Comparison of ENCODE assay signal across 8 cellular contexts in genomic region chr17:80474231-80474932, GRCh38. TPM values are rescaled to one million over a fixed set of nuclear protein-coding genes. Genes with fewer than 3 reads are reported as not detected.
DNase-seq lines count a peak whose midpoint lies in the region; ATAC-seq, FAIRE-seq and TF ChIP-seq lines count a peak whose summit lies in the region.

No MANE protein-coding gene starts in this region.

- H3K79me2 ChIP-seq in endothelial cell of umbilical vein (ENCODE audit: control insufficient read depth, insufficient read depth, low read length): no peaks in the 10 kb centered on the region

- no peak overlapping the region for H2AFZ ChIP-seq in endothelial cell of umbilical vein (ENCODE audit: low read depth, low read length)

- POLR2A ChIA-PET in CD8-positive, alpha-beta T cell (lab: Charles Lee): interaction anchor here (1.7 kb wide), 1 partner anchor 20 kb away, joined by 9 read pairs; no protein-coding TSS in a partner anchor
- POLR2A ChIA-PET in endothelial cell of umbilical vein (lab: Charles Lee): interaction anchor here (1.5 kb wide), 1 partner anchor 20 kb away, joined by 4 read pairs; no protein-coding TSS in a partner anchor

- dilution Hi-C loops in endothelial cell of umbilical vein (cut with MboI; ENCODE audit: extremely low pct_ligation_motif_present, low sequenced_read_pairs): no loop called here

- intact Hi-C loops in CD8-positive, alpha-beta T cell (cut with DNase I, micrococcal nuclease): no loop called here
- intact Hi-C loops in endothelial cell of umbilical vein (cut with micrococcal nuclease): no loop called here
- intact Hi-C loops in gastrocnemius medialis (cut with DNase I; ENCODE audit: low total_unique reads): no loop called here

- no peak overlapping the region for H3K4me2 ChIP-seq in endothelial cell of umbilical vein (ENCODE audit: insufficient read depth, low read length)

- FAIRE-seq in endothelial cell of umbilical vein (lab: Jason Lieb, UNC): no peak

- H4K20me1 ChIP-seq in endothelial cell of umbilical vein (replicated peaks; ENCODE audit: control insufficient read depth, extremely low read depth, insufficient read depth, low read length): no peaks in the 10 kb centered on the region

- H3K4me3 ChIP-seq in CD8-positive, alpha-beta T cell (ENCODE audit: low read depth, low read length): peak overlapping the region; percentile 1
- H3K4me3 ChIP-seq in HFF-Myc (replicated peaks; ENCODE audit: low read depth, low read length): no peak overlapping the region
- no peak overlapping the region for H3K4me3 ChIP-seq in endothelial cell of umbilical vein (replicated peaks in 1 of 3; ENCODE audit: insufficient read depth in 1 of 3, low read depth in 1 of 3, low read length in 3 of 3)
- H3K4me3 ChIP-seq in gastrocnemius medialis: peak overlapping the region in 3 of 4 donors; percentile 11 to 49 (median 41)

- H3K4me3 Mint-ChIP-seq in CD8-positive, alpha-beta T cell: peak overlapping the region; percentile 68

- CTCF ChIA-PET in CD8-positive, alpha-beta T cell (lab: Charles Lee): interaction anchor here (1.2 kb wide), 1 partner anchor 47 kb away, joined by 3 read pairs; no protein-coding TSS in a partner anchor
- CTCF ChIA-PET in endothelial cell of umbilical vein (lab: Charles Lee): interaction anchor here (1.2 to 3.0 kb wide), 5 partner anchors 11 to 425 kb away, joined by 4 to 9 read pairs (median 6); no protein-coding TSS in a partner anchor

- in situ Hi-C loops in gastrocnemius medialis (cut with MboI; ENCODE audit: low sequenced_read_pairs in 4 of 4): no loop called here

- no peaks in the 10 kb centered on the region for H3K9me3 Mint-ChIP-seq in CD8-positive, alpha-beta T cell

- TF ChIP-seq POLR2A in endothelial cell of umbilical vein (IDR thresholded peaks at IDR 0.05; ENCODE audit: low read depth, low read length): no peak
- TF ChIP-seq POLR2A in gastrocnemius medialis (IDR thresholded peaks at IDR 0.05): no peak

- no peaks in the 10 kb centered on the region for H3K9me3 ChIP-seq in CD8-positive, alpha-beta T cell (ENCODE audit: low read length)
- no peaks in the 10 kb centered on the region for H3K9me3 ChIP-seq in endothelial cell of umbilical vein (replicated peaks; ENCODE audit: control insufficient read depth, insufficient read depth, low read length)
- no peaks in the 10 kb centered on the region for H3K9me3 ChIP-seq in gastrocnemius medialis

- H3K9ac ChIP-seq in endothelial cell of umbilical vein (replicated peaks; ENCODE audit: extremely low read depth, insufficient read depth, low read length): no peak overlapping the region

- DNase-seq in CD8-positive, alpha-beta T cell: no peak
- DNase-seq in HFF-Myc (ENCODE audit: extremely low read depth, low read depth): peak; percentile 26
- DNase-seq in endothelial cell of umbilical vein (ENCODE audit: low read depth, low spot score): peak; percentile 27
- no peak for DNase-seq in gastrocnemius medialis
- DNase-seq in ureter (ENCODE audit: low spot score): no peak
- no peak for DNase-seq in putamen (ENCODE audit: low spot score)

- peaks cover 34% of the 10 kb centered on the region for H3K27me3 ChIP-seq in CD8-positive, alpha-beta T cell (ENCODE audit: insufficient read depth, low read length)
- H3K27me3 ChIP-seq in endothelial cell of umbilical vein (ENCODE audit: control insufficient read depth in 2 of 2, insufficient read depth in 2 of 2, low read length in 2 of 2) (peaks cover 61 to 68% of the 10 kb centered on the region in 2 experiments), gastrocnemius medialis (peaks cover 49 to 63% (median 58%) of the 10 kb centered on the region in 3 donors)

- no TSS peak for BruUV-seq in endothelial cell of umbilical vein (replicated peaks; lab: Mats Ljungman, UMichigan)

- no peaks in the 10 kb centered on the region for H3K36me3 Mint-ChIP-seq in CD8-positive, alpha-beta T cell

- H3K27ac Mint-ChIP-seq in CD8-positive, alpha-beta T cell: no peak overlapping the region

- H3K27ac ChIP-seq in CD8-positive, alpha-beta T cell (ENCODE audit: low read depth, low read length): no peak overlapping the region
- H3K27ac ChIP-seq in endothelial cell of umbilical vein (ENCODE audit: insufficient read depth, low read depth, low read length): no peak overlapping the region
- no peak overlapping the region for H3K27ac ChIP-seq in gastrocnemius medialis

- ATAC-seq in CD8-positive, alpha-beta T cell: no peak
- peak; percentile 46 for ATAC-seq in SK-N-SH treated with all-trans-retinoic acid at 6 μM for 48 hours
- no peak for ATAC-seq in gastrocnemius medialis
- ATAC-seq in GM21360 (IDR thresholded peaks at IDR 0.05; ENCODE audit: unreplicated experiment): no peak

- H3K27me3 Mint-ChIP-seq in CD8-positive, alpha-beta T cell (ENCODE audit: low read depth): peaks cover 46% of the 10 kb centered on the region

- H3K4me1 Mint-ChIP-seq in CD8-positive, alpha-beta T cell (ENCODE audit: low read depth): peaks cover 24% of the 10 kb centered on the region

- H3K36me3 ChIP-seq in CD8-positive, alpha-beta T cell (ENCODE audit: insufficient read depth, low read length): no peaks in the 10 kb centered on the region
- H3K36me3 ChIP-seq in endothelial cell of umbilical vein (ENCODE audit: control insufficient read depth in 2 of 2, extremely low read depth in 1 of 2, insufficient read depth in 2 of 2, low read length in 2 of 2) (no peaks in the 10 kb centered on the region), gastrocnemius medialis (no peaks in the 10 kb centered on the region)

- peaks cover 32% of the 10 kb centered on the region for H3K4me1 ChIP-seq in CD8-positive, alpha-beta T cell (ENCODE audit: insufficient read depth, low read length)
- H3K4me1 ChIP-seq in endothelial cell of umbilical vein (ENCODE audit: control insufficient read depth, extremely low read depth, insufficient read depth, low read length) (no peaks in the 10 kb centered on the region), gastrocnemius medialis (peaks cover 24 to 32% of the 10 kb centered on the region in 2 donors)

- no peaks in the 10 kb centered on the region for H3K9me1 ChIP-seq in endothelial cell of umbilical vein (replicated peaks; ENCODE audit: control insufficient read depth, extremely low read depth, insufficient read depth, low read length)

- no peak for TF ChIP-seq CTCF in CD8-positive, alpha-beta T cell (IDR thresholded peaks at IDR 0.05)
- TF ChIP-seq CTCF in HFF-Myc (IDR thresholded peaks at IDR 0.05; ENCODE audit: low read depth, low read length, missing control alignments) (peak; percentile 17), endothelial cell of umbilical vein (IDR thresholded peaks at IDR 0.05; ENCODE audit: extremely low read depth in 1 of 2, insufficient read depth in 1 of 2, low read depth in 1 of 2, low read length in 2 of 2) (peak in 1 of 2 donors; percentile 23), gastrocnemius medialis (IDR thresholded peaks at IDR 0.05 in 4 of 5, conservative IDR thresholded peaks at IDR 0.05 in 1 of 5) (no peak)

TF ChIP-seq in SK-N-SH treated with all-trans-retinoic acid at 6 μM for 48 hours, 23 proteins besides CTCF, POLR2A, EP300 and RAD21 (continues in another document):
- TF ChIP-seq ISL1 (CRISPR knock-in tag; IDR thresholded peaks at IDR 0.05) (no peak), CSDC2 (CRISPR knock-in tag; IDR thresholded peaks at IDR 0.05) (no peak), TCF4 (CRISPR knock-in tag; IDR thresholded peaks at IDR 0.05; ENCODE audit: borderline replicate concordance) (no peak)

TF ChIP-seq in endothelial cell of umbilical vein, 7 proteins besides CTCF, POLR2A, EP300 and RAD21:
- no peak for TF ChIP-seq JUN (IDR thresholded peaks at IDR 0.05; ENCODE audit: borderline replicate concordance, insufficient read depth, insufficient read length, low read depth)
- no peak for TF ChIP-seq POLR2AphosphoS5 (IDR thresholded peaks at IDR 0.05; ENCODE audit: insufficient read depth, low read depth, low read length)
- no peak for TF ChIP-seq MYC (IDR thresholded peaks at IDR 0.05; ENCODE audit: low read depth, low read length)
- TF ChIP-seq, protein P1, sequence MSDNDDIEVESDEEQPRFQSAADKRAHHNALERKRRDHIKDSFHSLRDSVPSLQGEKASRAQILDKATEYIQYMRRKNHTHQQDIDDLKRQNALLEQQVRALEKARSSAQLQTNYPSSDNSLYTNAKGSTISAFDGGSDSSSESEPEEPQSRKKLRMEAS (IDR thresholded peaks at IDR 0.05; ENCODE audit: insufficient read depth, insufficient read length): peak; percentile 17

RNA-seq across cellular contexts. Expression of gene NPTX1, which starts 2.0 kb away (rescaled TPM):
- total RNA-seq in CD8-positive, alpha-beta T cell: under 1 TPM; 0.06 to 0.30 TPM
- total RNA-seq in endothelial cell of umbilical vein (not detected in 2 replicates), gastrocnemius medialis (1 to 10 TPM in 1 of 4 donors, under 1 TPM in 3; 0.07 to 2.4 (median 0.21) TPM), ureter (2.0 TPM)
- 0.03 and 0.08 TPM in 2 replicates for polyA plus RNA-seq in endothelial cell of umbilical vein
- 0.04 and 0.05 TPM in 2 replicates for polyA plus RNA-seq in endothelial cell of umbilical vein (2011; cell fraction: cytosol; rRNA removed)
- 0.13 and 0.14 TPM in 2 replicates for polyA plus RNA-seq in endothelial cell of umbilical vein (2011; cell fraction: nucleus; rRNA removed)
- polyA plus RNA-seq in endothelial cell of umbilical vein (2012): 0.07 TPM in 1 of 2 replicates, not detected in the other
- polyA minus RNA-seq in endothelial cell of umbilical vein: not detected in 2 replicates
- polyA minus RNA-seq in endothelial cell of umbilical vein (2011; cell fraction: cytosol; rRNA and poly(A)+ RNA removed): 12.3 TPM
- polyA minus RNA-seq in endothelial cell of umbilical vein (2011; cell fraction: nucleus; rRNA and poly(A)+ RNA removed): 0.29 TPM in 1 of 2 replicates, not detected in the other

RNA-seq across cellular contexts. Expression of gene ENDOV, which starts 59.4 kb away (rescaled TPM):
- total RNA-seq in CD8-positive, alpha-beta T cell: 10 to 100 TPM in 1 of 2 experiments, 1 to 10 TPM in 1; 8.2 to 11.6 TPM
- total RNA-seq in endothelial cell of umbilical vein: 17.6 and 25.9 TPM in 2 replicates
- 20.4 and 21.1 TPM in 2 replicates for polyA plus RNA-seq in endothelial cell of umbilical vein
- 10.0 and 15.4 TPM in 2 replicates for polyA plus RNA-seq in endothelial cell of umbilical vein (2011; cell fraction: cytosol; rRNA removed)
- polyA plus RNA-seq in endothelial cell of umbilical vein (2011; cell fraction: nucleus; rRNA removed): 32.2 and 34.5 TPM in 2 replicates
- polyA plus RNA-seq in endothelial cell of umbilical vein (2012): 11.6 and 17.0 TPM in 2 replicates
- 17.2 and 23.8 TPM in 2 replicates for polyA minus RNA-seq in endothelial cell of umbilical vein
- 8.7 TPM for polyA minus RNA-seq in endothelial cell of umbilical vein (2011; cell fraction: cytosol; rRNA and poly(A)+ RNA removed)
- 29.0 and 30.3 TPM in 2 replicates for polyA minus RNA-seq in endothelial cell of umbilical vein (2011; cell fraction: nucleus; rRNA and poly(A)+ RNA removed)
- 10 to 100 TPM in 3 of 4 donors, 1 to 10 TPM in 1; 9.1 to 24.1 (median 18.0) TPM for total RNA-seq in gastrocnemius medialis
- 21.2 TPM for total RNA-seq in ureter

Comparison
In these comparisons a context has a peak if more than half of its experiments do, and no peak if none do; other contexts are left out.
1. DNase-seq: peak in HFF-Myc (single experiment) and endothelial cell of umbilical vein (single experiment); none in CD8-positive, alpha-beta T cell (0 of 7), gastrocnemius medialis (0 of 2), ureter (single experiment) and putamen (single experiment).
2. H3K4me3 ChIP-seq: peak in CD8-positive, alpha-beta T cell (single experiment) and gastrocnemius medialis (3 of 4); none in HFF-Myc (single experiment) and endothelial cell of umbilical vein (0 of 3).